In the genomic region with DNA sequence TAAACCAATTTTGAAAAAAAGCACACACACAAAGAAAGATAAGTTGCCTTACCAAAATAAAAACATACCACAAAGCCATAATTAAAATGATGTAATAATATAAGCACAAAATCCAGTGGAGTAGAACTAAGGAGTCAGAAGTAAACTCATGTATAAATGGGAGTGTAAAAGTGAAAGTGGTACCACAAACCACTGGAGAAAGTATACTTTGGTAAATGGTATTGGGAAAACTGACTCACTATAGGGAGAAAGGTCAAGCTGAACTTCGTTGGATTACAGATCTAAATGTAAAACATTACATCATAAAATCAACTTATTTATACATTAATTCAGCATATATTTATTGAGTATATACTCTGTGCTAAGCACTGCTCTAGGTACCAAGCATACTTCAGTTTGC, we compare ENCODE assay signal across 25 cellular contexts. TPM values are rescaled to one million over a fixed set of nuclear protein-coding genes. Genes with fewer than 3 reads are reported as not detected.
A peak's percentile ranks its signal among the peaks of the same experiment; 100 is the strongest.
DNase-seq lines count a peak whose midpoint lies in the region; ATAC-seq, FAIRE-seq and TF ChIP-seq lines count a peak whose summit lies in the region.
"Had no signal": no experiment of that assay in that cellular context is flagged by ENCODE, and none has a peak within 500 bp of the region (broad histone marks: within the 10 kb centered on the region; RNA-seq: fewer than 3 reads in every experiment).

No MANE protein-coding gene starts in this region.

- H3K9me1 ChIP-seq in endothelial cell of umbilical vein (replicated peaks; ENCODE audit: control insufficient read depth, extremely low read depth, insufficient read depth, low read length): no peaks in the 10 kb centered on the region

- H3K9ac ChIP-seq in SK-N-SH: no peak overlapping the region
- H3K9ac ChIP-seq in endothelial cell of umbilical vein (replicated peaks; ENCODE audit: extremely low read depth, insufficient read depth, low read length): no peak overlapping the region
- H3K9ac ChIP-seq: KMS-11 had no signal

- H4K20me1 ChIP-seq in SK-N-SH (ENCODE audit: insufficient read depth) (no peaks in the 10 kb centered on the region), endothelial cell of umbilical vein (replicated peaks; ENCODE audit: control insufficient read depth, extremely low read depth, insufficient read depth, low read length) (no peaks in the 10 kb centered on the region)

- ATAC-seq in SK-N-SH treated with all-trans-retinoic acid at 6 μM for 48 hours (no peak), HG03469 (IDR thresholded peaks at IDR 0.05; ENCODE audit: unreplicated experiment) (no peak), HG03139 (IDR thresholded peaks at IDR 0.05; ENCODE audit: unreplicated experiment) (no peak)
- ATAC-seq: GM23338, HCT116, Panc1, Right ventricle myocardium inferior had no signal

- no TSS peak for BruUV-seq in endothelial cell of umbilical vein (replicated peaks; lab: Mats Ljungman, UMichigan)

- no peak for TF ChIP-seq EP300 in SK-N-SH (IDR thresholded peaks at IDR 0.05; ENCODE audit: borderline replicate concordance in 1 of 2, low read depth in 1 of 2, low read length in 1 of 2)

- 13% methylated on average over 1 of the region's 1 CpG for WGBS in SK-N-SH (ENCODE audit: low lambda C conversion rate)

- H3K4me1 ChIP-seq in SK-N-SH (ENCODE audit: control insufficient read depth in 1 of 2, insufficient read depth in 2 of 2, low read depth in 1 of 2, low read length in 1 of 2) (no peaks in the 10 kb centered on the region; a peak in 1 of 4 replicates), endothelial cell of umbilical vein (ENCODE audit: control insufficient read depth, extremely low read depth, insufficient read depth, low read length) (peaks cover 7% of the 10 kb centered on the region)
- H3K4me1 ChIP-seq: BE2C had no signal

- no peaks in the 10 kb centered on the region for H3K27me3 ChIP-seq in SK-N-SH (ENCODE audit: insufficient read depth)
- H3K27me3 ChIP-seq in endothelial cell of umbilical vein (ENCODE audit: control insufficient read depth in 2 of 2, insufficient read depth in 2 of 2, low read length in 2 of 2): no peaks in the 10 kb centered on the region
- H3K27me3 ChIP-seq: BE2C, MG63 had no signal

- dilution Hi-C loops in endothelial cell of umbilical vein (cut with MboI; ENCODE audit: extremely low pct_ligation_motif_present, low sequenced_read_pairs): no loop called here

- H3K36me3 ChIP-seq in SK-N-SH (replicated peaks in 1 of 2; ENCODE audit: control insufficient read depth in 1 of 2, insufficient read depth in 2 of 2, low read length in 1 of 2) (no peaks in the 10 kb centered on the region), endothelial cell of umbilical vein (ENCODE audit: control insufficient read depth in 2 of 2, extremely low read depth in 1 of 2, insufficient read depth in 2 of 2, low read length in 2 of 2) (no peaks in the 10 kb centered on the region)
- H3K36me3 ChIP-seq: BE2C, MG63 had no signal

- no peak for DNase-seq in SK-N-SH
- DNase-seq in endothelial cell of umbilical vein (ENCODE audit: low read depth, low spot score): peak; percentile 48
- peak; percentile 60 for DNase-seq in iris pigment epithelial cell (ENCODE audit: low read depth)
- no peak for DNase-seq in activated CD4-positive, CD25-positive, alpha-beta regulatory T cell treated with anti-CD3 and anti-CD28 coated beads, Interleukin-2, amount 50 U/mL, for 72 hours
- DNase-seq in stimulated activated CD4-positive, alpha-beta T cell treated with anti-CD3 and anti-CD28 coated beads, Interleukin-12 subunit alpha, Interleukin-12 subunit beta, amount 100 ng/mL, for 4 hours: no peak
- DNase-seq: BE2C; CD4-positive, alpha-beta T cell; GDM1; MG63; NCI-H1092 treated with DMSO at 0.1 percent for 48 hours; NCI-H1694; NCI-H2107; NCI-H2227 treated with DMSO at 0.1 percent for 48 hours; NCI-H524 had no signal

- CTCF ChIA-PET in SK-N-SH (lab: Yijun Ruan, JAX): no interaction called here
- CTCF ChIA-PET in endothelial cell of umbilical vein (lab: Charles Lee): interaction anchor here (1.3 kb wide), 1 partner anchor 12 kb away, joined by 3 read pairs; no protein-coding TSS in a partner anchor

- no peak for TF ChIP-seq POLR2A in endothelial cell of umbilical vein (IDR thresholded peaks at IDR 0.05; ENCODE audit: low read depth, low read length)

- H3K9me3 ChIP-seq in SK-N-SH: no peaks in the 10 kb centered on the region
- H3K9me3 ChIP-seq in endothelial cell of umbilical vein (replicated peaks; ENCODE audit: control insufficient read depth, insufficient read depth, low read length): no peaks in the 10 kb centered on the region
- H3K9me3 ChIP-seq: BE2C, MG63 had no signal

- TF ChIP-seq RAD21 in SK-N-SH (IDR thresholded peaks at IDR 0.05; ENCODE audit: low read length): no peak

- no peaks in the 10 kb centered on the region for H3K79me2 ChIP-seq in SK-N-SH (ENCODE audit: insufficient read depth)
- no peaks in the 10 kb centered on the region for H3K79me2 ChIP-seq in endothelial cell of umbilical vein (ENCODE audit: control insufficient read depth, insufficient read depth, low read length)

- no peak overlapping the region for H3K4me3 ChIP-seq in SK-N-SH (ENCODE audit: low read depth in 2 of 2, low read length in 1 of 2)
- H3K4me3 ChIP-seq in endothelial cell of umbilical vein (replicated peaks in 1 of 3; ENCODE audit: insufficient read depth in 1 of 3, low read depth in 1 of 3, low read length in 3 of 3): no peak overlapping the region
- H3K4me3 ChIP-seq: GM23338, MG63 had no signal

- H2AFZ ChIP-seq in SK-N-SH (ENCODE audit: low read depth): peak overlapping the region; percentile 51; the same call in 1 of the 2 replicates
- peak overlapping the region; percentile 15 for H2AFZ ChIP-seq in endothelial cell of umbilical vein (ENCODE audit: low read depth, low read length)
- H2AFZ ChIP-seq: GM23338 had no signal

- no peak for TF ChIP-seq CTCF in SK-N-SH (IDR thresholded peaks at IDR 0.05)
- TF ChIP-seq CTCF in endothelial cell of umbilical vein (IDR thresholded peaks at IDR 0.05; ENCODE audit: extremely low read depth in 1 of 2, insufficient read depth in 1 of 2, low read depth in 1 of 2, low read length in 2 of 2): no peak

- H3K4me2 ChIP-seq in SK-N-SH: no peak overlapping the region
- H3K4me2 ChIP-seq in endothelial cell of umbilical vein (ENCODE audit: insufficient read depth, low read length): peak overlapping the region; percentile 53
- H3K4me2 ChIP-seq: GM23338, KMS-11 had no signal

- no peaks in the 10 kb centered on the region for H3K9me2 ChIP-seq in SK-N-SH

- no peak for FAIRE-seq in endothelial cell of umbilical vein (lab: Jason Lieb, UNC)
- FAIRE-seq: GM12891, GM18507 had no signal

- POLR2A ChIA-PET in SK-N-SH (lab: Yijun Ruan, JAX) (no interaction called here), endothelial cell of umbilical vein (lab: Charles Lee) (no interaction called here)

- H3K27ac ChIP-seq in SK-N-SH (ENCODE audit: low read depth in 2 of 2, low read length in 1 of 2): no peak overlapping the region
- H3K27ac ChIP-seq in endothelial cell of umbilical vein (ENCODE audit: insufficient read depth, low read depth, low read length): no peak overlapping the region
- H3K27ac ChIP-seq: 22Rv1, KMS-11 had no signal

- H3F3A ChIP-seq in SK-N-SH (replicated peaks; ENCODE audit: insufficient read depth): no peaks in the 10 kb centered on the region

- intact Hi-C loops in endothelial cell of umbilical vein (cut with micrococcal nuclease): loop anchor here (2.0 kb wide), 1 partner anchor 15 kb away; no protein-coding TSS in a partner anchor

TF ChIP-seq in SK-N-SH, 30 proteins besides CTCF, POLR2A, EP300 and RAD21:
- TF ChIP-seq NRF1 (IDR thresholded peaks at IDR 0.05; ENCODE audit: low read depth, low read length): no peak
- TF ChIP-seq, protein P1, sequence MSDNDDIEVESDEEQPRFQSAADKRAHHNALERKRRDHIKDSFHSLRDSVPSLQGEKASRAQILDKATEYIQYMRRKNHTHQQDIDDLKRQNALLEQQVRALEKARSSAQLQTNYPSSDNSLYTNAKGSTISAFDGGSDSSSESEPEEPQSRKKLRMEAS (IDR thresholded peaks at IDR 0.05; ENCODE audit: low read depth): no peak
- no peak for TF ChIP-seq ELF1 (IDR thresholded peaks at IDR 0.05)
- no peak for TF ChIP-seq RXRA (IDR thresholded peaks at IDR 0.05; ENCODE audit: borderline replicate concordance, low read depth)

TF ChIP-seq in SK-N-SH treated with all-trans-retinoic acid at 6 μM for 48 hours, 23 proteins besides CTCF, POLR2A, EP300 and RAD21 (continues in another document):
- TF ChIP-seq, protein P2, sequence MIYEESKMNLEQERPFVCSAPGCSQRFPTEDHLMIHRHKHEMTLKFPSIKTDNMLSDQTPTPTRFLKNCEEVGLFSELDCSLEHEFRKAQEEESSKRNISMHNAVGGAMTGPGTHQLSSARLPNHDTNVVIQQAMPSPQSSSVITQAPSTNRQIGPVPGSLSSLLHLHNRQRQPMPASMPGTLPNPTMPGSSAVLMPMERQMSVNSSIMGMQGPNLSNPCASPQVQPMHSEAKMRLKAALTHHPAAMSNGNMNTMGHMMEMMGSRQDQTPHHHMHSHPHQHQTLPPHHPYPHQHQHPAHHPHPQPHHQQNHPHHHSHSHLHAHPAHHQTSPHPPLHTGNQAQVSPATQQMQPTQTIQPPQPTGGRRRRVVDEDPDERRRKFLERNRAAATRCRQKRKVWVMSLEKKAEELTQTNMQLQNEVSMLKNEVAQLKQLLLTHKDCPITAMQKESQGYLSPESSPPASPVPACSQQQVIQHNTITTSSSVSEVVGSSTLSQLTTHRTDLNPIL (CRISPR knock-in tag; IDR thresholded peaks at IDR 0.05; ENCODE audit: low read depth): no peak

TF ChIP-seq in endothelial cell of umbilical vein, 7 proteins besides CTCF, POLR2A, EP300 and RAD21 (continues in another document):
- TF ChIP-seq EZH2 (IDR thresholded peaks at IDR 0.05; ENCODE audit: borderline replicate concordance, low read depth, low read length, severe bottlenecking) (no peak), FOS (IDR thresholded peaks at IDR 0.05; ENCODE audit: borderline replicate concordance, insufficient read depth, low read length) (no peak), JUN (IDR thresholded peaks at IDR 0.05; ENCODE audit: borderline replicate concordance, insufficient read depth, insufficient read length, low read depth) (no peak)
- TF ChIP-seq, protein P1 (IDR thresholded peaks at IDR 0.05; ENCODE audit: insufficient read depth, insufficient read length): no peak

RNA-seq across cellular contexts. Expression of a gene that starts 46.3 kb away (rescaled TPM):
- polyA plus RNA-seq in SK-N-SH (2012; rRNA removed): 1.8 and 3.5 TPM in 2 replicates
- 3.8 and 4.3 TPM in 2 replicates for polyA plus RNA-seq in SK-N-SH (2012; cell fraction: cytosol; rRNA removed)
- 1.9 and 2.7 TPM in 2 replicates for polyA plus RNA-seq in SK-N-SH (2012; cell fraction: nucleus; rRNA removed)
- 971 and 1,052 TPM in 2 replicates for total RNA-seq in endothelial cell of umbilical vein
- 227 and 239 TPM in 2 replicates for polyA plus RNA-seq in endothelial cell of umbilical vein
- 227 and 244 TPM in 2 replicates for polyA plus RNA-seq in endothelial cell of umbilical vein (2011; cell fraction: cytosol; rRNA removed)
- polyA plus RNA-seq in endothelial cell of umbilical vein (2011; cell fraction: nucleus; rRNA removed): 361 and 391 TPM in 2 replicates
- 1,017 and 1,260 TPM in 2 replicates for polyA plus RNA-seq in endothelial cell of umbilical vein (2012)
- 352 and 386 TPM in 2 replicates for polyA minus RNA-seq in endothelial cell of umbilical vein
- polyA minus RNA-seq in endothelial cell of umbilical vein (2011; cell fraction: cytosol; rRNA and poly(A)+ RNA removed): not detected
- 852 and 882 TPM in 2 replicates for polyA minus RNA-seq in endothelial cell of umbilical vein (2011; cell fraction: nucleus; rRNA and poly(A)+ RNA removed)
- total RNA-seq: CD4-positive, alpha-beta T cell; Right ventricle myocardium inferior had no signal

Comparison
In these comparisons a context has a peak if more than half of its experiments do, and no peak if none do; other contexts are left out.
1. DNase-seq: peak in endothelial cell of umbilical vein (single experiment) and iris pigment epithelial cell (single experiment); none in SK-N-SH (single experiment), activated CD4-positive, CD25-positive, alpha-beta regulatory T cell treated with anti-CD3 and anti-CD28 coated beads, Interleukin-2, amount 50 U/mL, for 72 hours (single experiment) and stimulated activated CD4-positive, alpha-beta T cell treated with anti-CD3 and anti-CD28 coated beads, Interleukin-12 subunit alpha, Interleukin-12 subunit beta, amount 100 ng/mL, for 4 hours (single experiment).
2. RNA of a gene that starts 46.3 kb away (polyA plus RNA-seq): 227 to 1,260 TPM in endothelial cell of umbilical vein; 1.8 to 4.3 TPM in SK-N-SH; every median in the first group is over 10 times any median in the second.